1 cellular context compared by ENCODE assay signal in genomic region chr1:20440785-20441200, GRCh38.
TF ChIP-seq lines count a peak whose summit lies in the region.

No MANE protein-coding gene starts in this region.

TF ChIP-seq in HepG2, 621 proteins besides CTCF, POLR2A, EP300 and RAD21 (continued from another document):
- TF ChIP-seq, protein P1, sequence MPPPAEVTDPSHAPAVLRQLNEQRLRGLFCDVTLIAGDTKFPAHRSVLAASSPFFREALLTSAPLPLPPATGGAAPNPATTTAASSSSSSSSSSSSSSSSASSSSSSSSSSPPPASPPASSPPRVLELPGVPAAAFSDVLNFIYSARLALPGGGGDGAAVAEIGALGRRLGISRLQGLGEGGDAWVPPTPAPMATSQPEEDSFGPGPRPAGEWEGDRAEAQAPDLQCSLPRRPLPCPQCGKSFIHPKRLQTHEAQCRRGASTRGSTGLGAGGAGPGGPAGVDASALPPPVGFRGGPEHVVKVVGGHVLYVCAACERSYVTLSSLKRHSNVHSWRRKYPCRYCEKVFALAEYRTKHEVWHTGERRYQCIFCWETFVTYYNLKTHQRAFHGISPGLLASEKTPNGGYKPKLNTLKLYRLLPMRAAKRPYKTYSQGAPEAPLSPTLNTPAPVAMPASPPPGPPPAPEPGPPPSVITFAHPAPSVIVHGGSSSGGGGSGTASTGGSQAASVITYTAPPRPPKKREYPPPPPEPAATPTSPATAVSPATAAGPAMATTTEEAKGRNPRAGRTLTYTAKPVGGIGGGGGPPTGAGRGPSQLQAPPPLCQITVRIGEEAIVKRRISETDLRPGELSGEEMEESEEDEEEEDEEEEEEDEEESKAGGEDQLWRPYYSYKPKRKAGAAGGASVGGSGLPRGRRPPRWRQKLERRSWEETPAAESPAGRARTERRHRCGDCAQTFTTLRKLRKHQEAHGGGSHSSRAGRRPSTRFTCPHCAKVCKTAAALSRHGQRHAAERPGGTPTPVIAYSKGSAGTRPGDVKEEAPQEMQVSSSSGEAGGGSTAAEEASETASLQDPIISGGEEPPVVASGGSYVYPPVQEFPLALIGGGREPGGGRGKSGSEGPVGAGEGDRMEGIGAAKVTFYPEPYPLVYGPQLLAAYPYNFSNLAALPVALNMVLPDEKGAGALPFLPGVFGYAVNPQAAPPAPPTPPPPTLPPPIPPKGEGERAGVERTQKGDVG (CRISPR knock-in tag; IDR thresholded peaks at IDR 0.05; ENCODE audit: borderline replicate concordance) = no peak
- no peak for TF ChIP-seq ZNF878 (CRISPR knock-in tag; IDR thresholded peaks at IDR 0.05)
- TF ChIP-seq NFRKB (IDR thresholded peaks at IDR 0.05) = no peak
- TF ChIP-seq SAFB2 (CRISPR knock-in tag; IDR thresholded peaks at IDR 0.05; ENCODE audit: borderline replicate concordance, low read depth) = no peak
- TF ChIP-seq, protein P2, sequence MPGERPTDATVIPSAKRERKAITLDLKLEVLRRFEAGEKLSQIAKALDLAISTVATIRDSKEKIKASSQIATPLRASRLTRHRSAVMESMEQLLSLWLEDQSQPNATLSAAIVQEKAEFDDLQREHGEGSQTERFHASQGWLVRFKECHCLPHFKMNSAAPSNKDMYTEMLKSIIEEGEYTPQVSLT (CRISPR knock-in tag; IDR thresholded peaks at IDR 0.05; ENCODE audit: borderline replicate concordance, low read depth) = no peak
- no peak for TF ChIP-seq PCBP2 (optimal IDR thresholded peaks at IDR 0.05; ENCODE audit: low read depth, low read length, poor library complexity, severe bottlenecking)
- no peak for TF ChIP-seq ZNF792 (CRISPR knock-in tag; IDR thresholded peaks at IDR 0.05)
- no peak for TF ChIP-seq FOXK1 (CRISPR knock-in tag; IDR thresholded peaks at IDR 0.05; ENCODE audit: borderline replicate concordance, low read depth)
- no peak for TF ChIP-seq MXD4 (CRISPR knock-in tag; IDR thresholded peaks at IDR 0.05)
- no peak for TF ChIP-seq KLF11 (CRISPR knock-in tag; IDR thresholded peaks at IDR 0.05)
- no peak for TF ChIP-seq ZNF619 (CRISPR knock-in tag; IDR thresholded peaks at IDR 0.05)
- TF ChIP-seq LCORL (IDR thresholded peaks at IDR 0.05) = no peak
- TF ChIP-seq LCORL (CRISPR knock-in tag; IDR thresholded peaks at IDR 0.05) = no peak
- TF ChIP-seq, protein P3, sequence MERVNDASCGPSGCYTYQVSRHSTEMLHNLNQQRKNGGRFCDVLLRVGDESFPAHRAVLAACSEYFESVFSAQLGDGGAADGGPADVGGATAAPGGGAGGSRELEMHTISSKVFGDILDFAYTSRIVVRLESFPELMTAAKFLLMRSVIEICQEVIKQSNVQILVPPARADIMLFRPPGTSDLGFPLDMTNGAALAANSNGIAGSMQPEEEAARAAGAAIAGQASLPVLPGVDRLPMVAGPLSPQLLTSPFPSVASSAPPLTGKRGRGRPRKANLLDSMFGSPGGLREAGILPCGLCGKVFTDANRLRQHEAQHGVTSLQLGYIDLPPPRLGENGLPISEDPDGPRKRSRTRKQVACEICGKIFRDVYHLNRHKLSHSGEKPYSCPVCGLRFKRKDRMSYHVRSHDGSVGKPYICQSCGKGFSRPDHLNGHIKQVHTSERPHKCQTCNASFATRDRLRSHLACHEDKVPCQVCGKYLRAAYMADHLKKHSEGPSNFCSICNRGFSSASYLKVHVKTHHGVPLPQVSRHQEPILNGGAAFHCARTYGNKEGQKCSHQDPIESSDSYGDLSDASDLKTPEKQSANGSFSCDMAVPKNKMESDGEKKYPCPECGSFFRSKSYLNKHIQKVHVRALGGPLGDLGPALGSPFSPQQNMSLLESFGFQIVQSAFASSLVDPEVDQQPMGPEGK (CRISPR knock-in tag; IDR thresholded peaks at IDR 0.05) = no peak
- TF ChIP-seq ARNTL (CRISPR knock-in tag; IDR thresholded peaks at IDR 0.05) = no peak
- no peak for TF ChIP-seq SKI (IDR thresholded peaks at IDR 0.05; ENCODE audit: partially characterized antibody)
- no peak for TF ChIP-seq NPAS2 (CRISPR knock-in tag; IDR thresholded peaks at IDR 0.05; ENCODE audit: borderline replicate concordance)
- TF ChIP-seq CREB3 (CRISPR knock-in tag; IDR thresholded peaks at IDR 0.05) = no peak
- TF ChIP-seq NRL (CRISPR knock-in tag; IDR thresholded peaks at IDR 0.05; ENCODE audit: borderline replicate concordance) = no peak
- TF ChIP-seq SRSF4 (IDR thresholded peaks at IDR 0.05; ENCODE audit: low read depth, low read length, poor library complexity, severe bottlenecking) = no peak
- no peak for TF ChIP-seq NCOA2 (CRISPR knock-in tag; IDR thresholded peaks at IDR 0.05)
- TF ChIP-seq, protein P4, sequence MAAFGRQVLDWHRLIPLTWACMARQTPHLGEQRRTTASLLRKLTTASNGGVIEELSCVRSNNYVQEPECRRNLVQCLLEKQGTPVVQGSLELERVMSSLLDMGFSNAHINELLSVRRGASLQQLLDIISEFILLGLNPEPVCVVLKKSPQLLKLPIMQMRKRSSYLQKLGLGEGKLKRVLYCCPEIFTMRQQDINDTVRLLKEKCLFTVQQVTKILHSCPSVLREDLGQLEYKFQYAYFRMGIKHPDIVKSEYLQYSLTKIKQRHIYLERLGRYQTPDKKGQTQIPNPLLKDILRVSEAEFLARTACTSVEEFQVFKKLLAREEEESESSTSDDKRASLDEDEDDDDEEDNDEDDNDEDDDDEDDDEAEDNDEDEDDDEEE (CRISPR knock-in tag; IDR thresholded peaks at IDR 0.05) = no peak
- no peak for TF ChIP-seq ZNF138 (CRISPR knock-in tag; IDR thresholded peaks at IDR 0.05; ENCODE audit: low read depth)
- TF ChIP-seq HOXA5 (CRISPR knock-in tag; IDR thresholded peaks at IDR 0.05) = no peak
- TF ChIP-seq ZMYM3 (CRISPR knock-in tag; IDR thresholded peaks at IDR 0.05) = no peak
- no peak for TF ChIP-seq ZNF230 (CRISPR knock-in tag; IDR thresholded peaks at IDR 0.05)
- TF ChIP-seq BORCS8-MEF2B (CRISPR knock-in tag; IDR thresholded peaks at IDR 0.05) = no peak
- peak; percentile 73 for TF ChIP-seq MNT (IDR thresholded peaks at IDR 0.05)
- no peak for TF ChIP-seq ZXDC (CRISPR knock-in tag; IDR thresholded peaks at IDR 0.05)
- no peak for TF ChIP-seq KLF13 (CRISPR knock-in tag; IDR thresholded peaks at IDR 0.05)
- TF ChIP-seq THAP11 (CRISPR knock-in tag; IDR thresholded peaks at IDR 0.05) = peak; percentile 99
- TF ChIP-seq GABPB1 (CRISPR knock-in tag; IDR thresholded peaks at IDR 0.05) = peak; percentile 26; the same call in 1 of the 2 replicates
- no peak for TF ChIP-seq RORA (CRISPR knock-in tag; IDR thresholded peaks at IDR 0.05)
- TF ChIP-seq SMC3 (IDR thresholded peaks at IDR 0.05; ENCODE audit: low read length) = no peak
- TF ChIP-seq, protein P5, sequence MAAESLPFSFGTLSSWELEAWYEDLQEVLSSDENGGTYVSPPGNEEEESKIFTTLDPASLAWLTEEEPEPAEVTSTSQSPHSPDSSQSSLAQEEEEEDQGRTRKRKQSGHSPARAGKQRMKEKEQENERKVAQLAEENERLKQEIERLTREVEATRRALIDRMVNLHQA (CRISPR knock-in tag; IDR thresholded peaks at IDR 0.05) = no peak
- TF ChIP-seq RBM39 (IDR thresholded peaks at IDR 0.05; ENCODE audit: low read depth, low read length, poor library complexity, severe bottlenecking) = no peak
- peak; percentile 55 for TF ChIP-seq SUZ12 (IDR thresholded peaks at IDR 0.05; ENCODE audit: low read depth, low read length)
- TF ChIP-seq, protein P6, sequence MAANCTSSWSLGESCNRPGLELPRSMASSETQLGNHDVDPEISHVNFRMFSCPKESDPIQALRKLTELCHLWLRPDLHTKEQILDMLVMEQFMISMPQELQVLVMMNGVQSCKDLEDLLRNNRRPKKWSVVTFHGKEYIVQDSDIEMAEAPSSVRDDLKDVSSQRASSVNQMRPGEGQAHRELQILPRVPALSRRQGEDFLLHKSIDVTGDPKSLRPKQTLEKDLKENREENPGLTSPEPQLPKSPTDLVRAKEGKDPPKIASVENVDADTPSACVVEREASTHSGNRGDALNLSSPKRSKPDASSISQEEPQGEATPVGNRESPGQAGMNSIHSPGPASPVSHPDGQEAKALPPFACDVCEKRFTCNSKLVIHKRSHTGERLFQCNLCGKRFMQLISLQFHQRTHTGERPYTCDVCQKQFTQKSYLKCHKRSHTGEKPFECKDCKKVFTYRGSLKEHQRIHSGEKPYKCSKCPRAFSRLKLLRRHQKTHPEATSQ (CRISPR knock-in tag; IDR thresholded peaks at IDR 0.05; ENCODE audit: borderline replicate concordance) = no peak
- no peak for TF ChIP-seq EZH2 (conservative IDR thresholded peaks at IDR 0.05; ENCODE audit: low read depth, low read length)
- no peak for TF ChIP-seq GTF2F1 (IDR thresholded peaks at IDR 0.05; ENCODE audit: low read length)
- TF ChIP-seq ZNF143 (CRISPR knock-in tag; IDR thresholded peaks at IDR 0.05) = peak; percentile 94
- TF ChIP-seq KLF15 (CRISPR knock-in tag; IDR thresholded peaks at IDR 0.05; ENCODE audit: borderline replicate concordance) = no peak
- no peak for TF ChIP-seq ZNF564 (CRISPR knock-in tag; IDR thresholded peaks at IDR 0.05)
- no peak for TF ChIP-seq NFKB2 (CRISPR knock-in tag; IDR thresholded peaks at IDR 0.05; ENCODE audit: borderline replicate concordance)
